ENCODE assay signal across 9 cellular contexts in the genomic region with DNA sequence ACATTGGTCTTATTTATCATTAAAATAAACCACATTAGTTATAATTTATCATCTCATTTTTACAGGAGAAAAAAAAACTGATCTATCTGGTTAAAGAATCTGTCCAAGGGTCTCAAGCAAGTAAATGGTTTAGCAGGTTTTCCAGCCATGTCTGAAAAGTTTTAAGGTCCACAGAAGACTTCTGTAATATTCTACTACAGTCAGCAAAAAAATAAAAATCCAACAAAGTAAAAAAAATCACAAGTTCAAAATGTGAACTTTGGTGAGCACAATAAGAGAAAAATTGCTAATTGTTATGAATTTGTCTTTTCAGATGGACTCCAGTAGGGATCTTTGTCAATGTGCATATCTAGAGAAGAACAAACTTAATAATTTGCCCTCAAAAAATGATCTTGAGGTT. TPM values are rescaled to one million over a fixed set of nuclear protein-coding genes. Genes with fewer than 3 reads are reported as not detected.
"Had no signal": no experiment of that assay in that cellular context is flagged by ENCODE, and none has a peak within 500 bp of the region (broad histone marks: within the 10 kb centered on the region; RNA-seq: fewer than 3 reads in every experiment).

No MANE protein-coding gene starts in this region.

- DNase-seq: H9, HCEC 1CT, KG1 had no signal

- H3K4me2 ChIP-seq: GM23338 had no signal

- FAIRE-seq: H1, H54 had no signal

- H2AFZ ChIP-seq: GM23338 had no signal

- H3K4me3 ChIP-seq: GM23338 had no signal

- H3K27ac ChIP-seq: HL-60 had no signal

- ATAC-seq: GM23338 had no signal

RNA-seq across cellular contexts. Expression of a gene that starts 1.3 kb away (rescaled TPM):
- total RNA-seq: GM23338, H1, H9, HT1080 had no signal
- polyA plus RNA-seq: GM23338, H1, IgD-negative memory B cell had no signal

RNA-seq across cellular contexts. Expression of a gene that starts 11.3 kb away (rescaled TPM):
- total RNA-seq: GM23338, H1, H9, HT1080 had no signal
- polyA plus RNA-seq: GM23338, H1, IgD-negative memory B cell had no signal

RNA-seq across cellular contexts. Expression of a gene that starts 24.3 kb away (rescaled TPM):
- total RNA-seq: H1, H9, HT1080 had no signal
- polyA plus RNA-seq: GM23338, H1, IgD-negative memory B cell had no signal

RNA-seq across cellular contexts. Expression of a gene that starts 40.1 kb away (rescaled TPM):
- total RNA-seq: GM23338, H1, H9, HT1080 had no signal
- polyA plus RNA-seq: GM23338, IgD-negative memory B cell had no signal
